ENCODE assay signal across 9 cellular contexts in genomic region chr1:85502625-85503083, GRCh38. TPM values are rescaled to one million over a fixed set of nuclear protein-coding genes. Genes with fewer than 3 reads are reported as not detected.
DNase-seq lines count a peak whose midpoint lies in the region; ATAC-seq and TF ChIP-seq lines count a peak whose summit lies in the region.
"Had no signal": no experiment of that assay in that cellular context is flagged by ENCODE, and none has a peak within 500 bp of the region (broad histone marks: within the 10 kb centered on the region; RNA-seq: fewer than 3 reads in every experiment).

No MANE protein-coding gene starts in this region.

- H3K79me2 ChIP-seq in GM23248 (ENCODE audit: insufficient read depth) = peaks cover 100% of the 10 kb centered on the region

- H3K9me3 ChIP-seq in GM23248 (ENCODE audit: low read depth) = no peaks in the 10 kb centered on the region

- peak overlapping the region; percentile 29 for H3K4me2 ChIP-seq in GM23248 (ENCODE audit: unreplicated experiment)

- WGBS in GM23248 (ENCODE audit: low coverage in 1 of 2, low lambda C conversion rate in 2 of 2, missing lambda C conversion rate in 2 of 2), 2 experiments = 49 to 53% methylated on average over 3 of the region's 3 CpGs

- no peak for ATAC-seq in HG03565 (IDR thresholded peaks at IDR 0.05; ENCODE audit: unreplicated experiment)

- peaks cover 4% of the 10 kb centered on the region; the same call in 1 of the 2 replicates for H4K20me1 ChIP-seq in GM23248 (ENCODE audit: insufficient read depth)

- no peaks in the 10 kb centered on the region for H3K27me3 ChIP-seq in GM23248 (replicated peaks; ENCODE audit: insufficient read depth)
- H3K27me3 ChIP-seq: suprapubic skin had no signal

- H3K4me1 ChIP-seq in GM23248 (ENCODE audit: insufficient read depth) = peaks cover 50% of the 10 kb centered on the region
- H3K4me1 ChIP-seq: suprapubic skin had no signal

- in situ Hi-C loops in GM23248 (cut with MboI) = no loop called here

- H3K4me3 ChIP-seq in GM23248 = no peak overlapping the region
- H3K4me3 ChIP-seq: suprapubic skin had no signal

- H3K27ac ChIP-seq in 22Rv1 = no peak overlapping the region
- peak overlapping the region; percentile 44 for H3K27ac ChIP-seq in GM23248
- H3K27ac ChIP-seq: suprapubic skin had no signal

- TF ChIP-seq CTCF in 22Rv1 (IDR thresholded peaks at IDR 0.05) = peak; percentile 65

- H3K9ac ChIP-seq in GM23248 = peak overlapping the region; percentile 29; the same call in 1 of the 2 replicates

- H3F3A ChIP-seq in GM23248 (ENCODE audit: insufficient read depth) = peaks cover 70% of the 10 kb centered on the region

- DNase-seq in GM23248 = peak; percentile 70
- peak; percentile 33 for DNase-seq in RPMI8226
- DNase-seq in fibroblast of peridontal ligament (ENCODE audit: extremely low read depth) = peak; percentile 87
- peak; percentile 56 for DNase-seq in pons (ENCODE audit: low spot score)
- DNase-seq in NCI-H1930 (lab: John Stamatoyannopoulos, UW) = no peak
- no peak for DNase-seq in T-helper 9 cell

- H3K9me2 ChIP-seq in GM23248 (ENCODE audit: insufficient read depth) = no peaks in the 10 kb centered on the region

- no peak overlapping the region for H2AFZ ChIP-seq in GM23248

- peaks cover 15% of the 10 kb centered on the region for H3K36me3 ChIP-seq in GM23248 (ENCODE audit: low read depth)
- H3K36me3 ChIP-seq: suprapubic skin had no signal

RNA-seq across cellular contexts. Expression of gene DDAH1, which starts 37.7 kb away (rescaled TPM):
- total RNA-seq in GM23248 (2014; rRNA removed; shearing (Covaris generic)) = 162 and 168 TPM in 2 replicates
- polyA plus RNA-seq in GM23248 (2016; fragmentation: Nextera tagmentation; extraction: Ambion mirVana) = 234 and 238 TPM in 2 replicates

Comparison
In these comparisons a context has a peak if more than half of its experiments do, and no peak if none do; other contexts are left out.
1. DNase-seq: peak in GM23248 (single experiment), RPMI8226 (single experiment), fibroblast of peridontal ligament (single experiment) and pons (single experiment); none in NCI-H1930 (0 of 2) and T-helper 9 cell (single experiment).